22 cellular contexts compared by ENCODE assay signal in the genomic region with DNA sequence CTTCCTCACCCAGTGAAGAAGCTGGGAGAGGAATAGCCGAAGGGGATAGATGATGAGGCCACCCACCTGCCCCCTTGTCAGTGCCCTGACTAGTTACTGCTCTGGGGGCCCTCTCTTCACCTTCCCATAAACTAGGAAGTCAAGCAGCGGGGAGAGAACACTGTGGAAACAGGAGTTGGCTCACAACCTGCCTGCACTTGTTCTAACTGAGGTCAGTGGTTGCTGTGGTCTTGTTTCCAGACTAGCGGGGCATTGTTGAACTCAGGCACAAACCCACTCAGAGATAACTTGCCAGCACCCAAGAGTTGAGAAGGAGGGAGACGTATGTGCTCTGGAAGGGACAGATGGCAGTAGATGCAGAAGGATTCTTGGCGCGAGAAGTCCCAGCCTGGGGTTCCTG. TPM values are rescaled to one million over a fixed set of nuclear protein-coding genes. Genes with fewer than 3 reads are reported as not detected.
A peak's percentile ranks its signal among the peaks of the same experiment; 100 is the strongest.
DNase-seq lines count a peak whose midpoint lies in the region; ATAC-seq and TF ChIP-seq lines count a peak whose summit lies in the region.
"Had no signal": no experiment of that assay in that cellular context is flagged by ENCODE, and none has a peak within 500 bp of the region (broad histone marks: within the 10 kb centered on the region; RNA-seq: fewer than 3 reads in every experiment).

No MANE protein-coding gene starts in this region.

- ATAC-seq in activated CD8-positive, alpha-beta T cell treated with anti-CD3 and anti-CD28 coated beads, Interleukin-2, amount 10 ng/mL, durations not matched to agents 7 days and 5 days = peak; percentile 30
- no peak for ATAC-seq in activated CD8-positive, alpha-beta T cell treated with anti-CD3 and anti-CD28 coated beads for 36 hours
- ATAC-seq in foreskin keratinocyte (peak; percentile 72), upper lobe of right lung (no peak), GM18517 (IDR thresholded peaks at IDR 0.05; ENCODE audit: unreplicated experiment) (no peak)

- 86 to 90% methylated on average over 6 of the region's 6 CpGs for WGBS in sigmoid colon, 2 donors

- intact Hi-C loops in activated CD8-positive, alpha-beta T cell treated with anti-CD3 and anti-CD28 coated beads for 36 hours (cut with micrococcal nuclease) = no loop called here
- intact Hi-C loops in upper lobe of right lung (cut with DNase I) = no loop called here
- intact Hi-C loops in sigmoid colon (cut with DNase I) = no loop called here

- H3K27ac Mint-ChIP-seq in activated CD8-positive, alpha-beta T cell treated with anti-CD3 and anti-CD28 coated beads, Interleukin-2, amount 10 ng/mL, durations not matched to agents 7 days and 5 days = no peak overlapping the region
- no peak overlapping the region for H3K27ac Mint-ChIP-seq in activated CD8-positive, alpha-beta T cell treated with anti-CD3 and anti-CD28 coated beads for 36 hours

- TF ChIP-seq CTCF in activated CD8-positive, alpha-beta T cell treated with anti-CD3 and anti-CD28 coated beads for 36 hours (IDR thresholded peaks at IDR 0.05) = no peak
- TF ChIP-seq CTCF in WERI-Rb-1 (IDR thresholded peaks at IDR 0.05; ENCODE audit: low read depth, low read length) (no peak), foreskin keratinocyte (conservative IDR thresholded peaks at IDR 0.05) (no peak), upper lobe of right lung (IDR thresholded peaks at IDR 0.05) (no peak), sigmoid colon (IDR thresholded peaks at IDR 0.05) (no peak)

- POLR2A ChIA-PET in activated CD8-positive, alpha-beta T cell treated with anti-CD3 and anti-CD28 coated beads, Interleukin-2, amount 10 ng/mL, durations not matched to agents 7 days and 5 days (lab: Charles Lee) = no interaction called here
- POLR2A ChIA-PET in activated CD8-positive, alpha-beta T cell treated with anti-CD3 and anti-CD28 coated beads for 36 hours (lab: Charles Lee) = no interaction called here

- no peak overlapping the region for H3K4me3 Mint-ChIP-seq in activated CD8-positive, alpha-beta T cell treated with anti-CD3 and anti-CD28 coated beads, Interleukin-2, amount 10 ng/mL, durations not matched to agents 7 days and 5 days
- no peak overlapping the region for H3K4me3 Mint-ChIP-seq in activated CD8-positive, alpha-beta T cell treated with anti-CD3 and anti-CD28 coated beads for 36 hours
- H3K4me3 Mint-ChIP-seq: CD8-positive, alpha-beta memory T cell had no signal

- no peaks in the 10 kb centered on the region for H3K36me3 ChIP-seq in WERI-Rb-1
- no peaks in the 10 kb centered on the region for H3K36me3 ChIP-seq in upper lobe of right lung
- no peaks in the 10 kb centered on the region for H3K36me3 ChIP-seq in sigmoid colon
- H3K36me3 ChIP-seq: MG63 had no signal

- H3K27me3 ChIP-seq in WERI-Rb-1 (ENCODE audit: insufficient read depth, low read depth, severe bottlenecking) (no peaks in the 10 kb centered on the region), foreskin keratinocyte (no peaks in the 10 kb centered on the region), upper lobe of right lung (no peaks in the 10 kb centered on the region), sigmoid colon (peaks cover 0 to 2% (median 0%) of the 10 kb centered on the region in 3 donors)
- H3K27me3 ChIP-seq: MG63 had no signal

- H3K9me3 ChIP-seq in WERI-Rb-1 (ENCODE audit: severe bottlenecking) (no peaks in the 10 kb centered on the region), upper lobe of right lung (no peaks in the 10 kb centered on the region), sigmoid colon (no peaks in the 10 kb centered on the region)
- H3K9me3 ChIP-seq: MG63, SK-N-SH had no signal

- H3K4me1 ChIP-seq in foreskin keratinocyte = peaks cover 12% of the 10 kb centered on the region
- no peaks in the 10 kb centered on the region for H3K4me1 ChIP-seq in upper lobe of right lung
- no peaks in the 10 kb centered on the region for H3K4me1 ChIP-seq in sigmoid colon

- no peak overlapping the region for H3K4me3 ChIP-seq in WERI-Rb-1 (ENCODE audit: low read depth, low read length)
- H3K4me3 ChIP-seq in upper lobe of right lung = no peak overlapping the region
- H3K4me3 ChIP-seq in sigmoid colon = no peak overlapping the region
- H3K4me3 ChIP-seq: MG63 had no signal

- H3K4me1 Mint-ChIP-seq in activated CD8-positive, alpha-beta T cell treated with anti-CD3 and anti-CD28 coated beads, Interleukin-2, amount 10 ng/mL, durations not matched to agents 7 days and 5 days (ENCODE audit: low read depth) = no peaks in the 10 kb centered on the region
- H3K4me1 Mint-ChIP-seq in activated CD8-positive, alpha-beta T cell treated with anti-CD3 and anti-CD28 coated beads for 36 hours (ENCODE audit: low read depth) = peaks cover 8% of the 10 kb centered on the region
- H3K4me1 Mint-ChIP-seq: CD8-positive, alpha-beta memory T cell had no signal

- no peak for DNase-seq in activated CD8-positive, alpha-beta T cell treated with anti-CD3 and anti-CD28 coated beads, Interleukin-2, amount 10 ng/mL, durations not matched to agents 7 days and 5 days
- DNase-seq in activated CD8-positive, alpha-beta T cell treated with anti-CD3 and anti-CD28 coated beads for 36 hours = no peak
- peak; percentile 74 for DNase-seq in WERI-Rb-1
- DNase-seq in foreskin keratinocyte = peak; percentile 66 to 78
- DNase-seq in upper lobe of right lung = no peak
- DNase-seq in sigmoid colon = no peak
- DNase-seq: 8988T; CD8-positive, alpha-beta memory T cell; EL; GF-D8; H7; Kasumi-1; MG63; NCI-H1417; NCI-H1694 treated with DMSO at 0.1 percent for 48 hours; NCI-H446; NK-92 treated with Interleukin-12 subunit alpha and Interleukin-12 subunit beta, amount 100 ng/mL, for 24 hours; SIG-M5; SK-N-SH had no signal

- H3K9me3 Mint-ChIP-seq in activated CD8-positive, alpha-beta T cell treated with anti-CD3 and anti-CD28 coated beads, Interleukin-2, amount 10 ng/mL, durations not matched to agents 7 days and 5 days (ENCODE audit: insufficient read depth) = no peaks in the 10 kb centered on the region
- H3K9me3 Mint-ChIP-seq in activated CD8-positive, alpha-beta T cell treated with anti-CD3 and anti-CD28 coated beads for 36 hours = no peaks in the 10 kb centered on the region

- no peak for TF ChIP-seq POLR2A in sigmoid colon (IDR thresholded peaks at IDR 0.05)

- CTCF ChIA-PET in activated CD8-positive, alpha-beta T cell treated with anti-CD3 and anti-CD28 coated beads, Interleukin-2, amount 10 ng/mL, durations not matched to agents 7 days and 5 days (lab: Charles Lee) = no interaction called here
- CTCF ChIA-PET in activated CD8-positive, alpha-beta T cell treated with anti-CD3 and anti-CD28 coated beads for 36 hours (lab: Charles Lee) = no interaction called here

- H3K36me3 Mint-ChIP-seq in activated CD8-positive, alpha-beta T cell treated with anti-CD3 and anti-CD28 coated beads, Interleukin-2, amount 10 ng/mL, durations not matched to agents 7 days and 5 days (ENCODE audit: low read depth) = no peaks in the 10 kb centered on the region
- H3K36me3 Mint-ChIP-seq in activated CD8-positive, alpha-beta T cell treated with anti-CD3 and anti-CD28 coated beads for 36 hours (ENCODE audit: low read depth) = no peaks in the 10 kb centered on the region

- H3K27ac ChIP-seq in WERI-Rb-1 (peak overlapping the region; percentile 61), foreskin keratinocyte (no peak overlapping the region), upper lobe of right lung (no peak overlapping the region), sigmoid colon (no peak overlapping the region)
- H3K27ac ChIP-seq: C4-2B, RWPE1 had no signal

- TF ChIP-seq EP300 in sigmoid colon (IDR thresholded peaks at IDR 0.05) = no peak

- H3K27me3 Mint-ChIP-seq in activated CD8-positive, alpha-beta T cell treated with anti-CD3 and anti-CD28 coated beads, Interleukin-2, amount 10 ng/mL, durations not matched to agents 7 days and 5 days (ENCODE audit: low read depth) = peaks cover 2% of the 10 kb centered on the region
- H3K27me3 Mint-ChIP-seq in activated CD8-positive, alpha-beta T cell treated with anti-CD3 and anti-CD28 coated beads for 36 hours = no peaks in the 10 kb centered on the region

RNA-seq across cellular contexts. Expression of gene DDX52, which starts 48.6 kb away (rescaled TPM):
- total RNA-seq in activated CD8-positive, alpha-beta T cell treated with anti-CD3 and anti-CD28 coated beads, Interleukin-2, amount 10 ng/mL, durations not matched to agents 7 days and 5 days = 10 to 100 TPM; 28.2 to 28.6 TPM
- total RNA-seq in activated CD8-positive, alpha-beta T cell treated with anti-CD3 and anti-CD28 coated beads for 36 hours = 10 to 100 TPM; 33.1 to 34.5 TPM
- total RNA-seq in foreskin keratinocyte (29.6 and 30.5 TPM in 2 replicates), upper lobe of right lung (20.9 TPM), sigmoid colon (10 to 100 TPM; 16.5 to 21.2 (median 19.2) TPM)
- polyA plus RNA-seq in foreskin keratinocyte (13.0 and 14.9 TPM in 2 replicates), sigmoid colon (10 to 100 TPM in 1 of 3 donors, 1 to 10 TPM in 2; 7.6 to 15.2 (median 7.8) TPM)

RNA-seq across cellular contexts. Expression of gene HNF1B, which starts 53.1 kb away (rescaled TPM):
- total RNA-seq in activated CD8-positive, alpha-beta T cell treated with anti-CD3 and anti-CD28 coated beads, Interleukin-2, amount 10 ng/mL, durations not matched to agents 7 days and 5 days = not detected
- total RNA-seq in activated CD8-positive, alpha-beta T cell treated with anti-CD3 and anti-CD28 coated beads for 36 hours = under 1 TPM; 0.59 to 0.60 TPM
- total RNA-seq in foreskin keratinocyte = not detected in 2 replicates
- not detected in 2 replicates for polyA plus RNA-seq in foreskin keratinocyte
- total RNA-seq in upper lobe of right lung = 19.8 TPM
- total RNA-seq in sigmoid colon = under 1 TPM in 1 of 4 donors, not detected in 3; 0.28 TPM
- polyA plus RNA-seq in sigmoid colon = 10 to 100 TPM in 2 of 3 donors, 1 to 10 TPM in 1; 9.6 to 13.2 (median 11.8) TPM
- polyA plus RNA-seq: CD8-positive, alpha-beta memory T cell; SK-N-SH had no signal

Comparison
In these comparisons a context has a peak if more than half of its experiments do, and no peak if none do; other contexts are left out.
1. ATAC-seq: peak in activated CD8-positive, alpha-beta T cell treated with anti-CD3 and anti-CD28 coated beads, Interleukin-2, amount 10 ng/mL, durations not matched to agents 7 days and 5 days (single experiment) and foreskin keratinocyte (single experiment); none in activated CD8-positive, alpha-beta T cell treated with anti-CD3 and anti-CD28 coated beads for 36 hours (single experiment), upper lobe of right lung (single experiment) and GM18517 (single experiment).
2. DNase-seq: peak in WERI-Rb-1 (single experiment) and foreskin keratinocyte (2 of 2); none in activated CD8-positive, alpha-beta T cell treated with anti-CD3 and anti-CD28 coated beads, Interleukin-2, amount 10 ng/mL, durations not matched to agents 7 days and 5 days (single experiment), activated CD8-positive, alpha-beta T cell treated with anti-CD3 and anti-CD28 coated beads for 36 hours (single experiment), upper lobe of right lung (single experiment) and sigmoid colon (single experiment).
3. RNA of gene HNF1B, which starts 53.1 kb away (total RNA-seq): 19.8 TPM in upper lobe of right lung (single experiment); 0.59 to 0.60 TPM in activated CD8-positive, alpha-beta T cell treated with anti-CD3 and anti-CD28 coated beads for 36 hours, not detected in activated CD8-positive, alpha-beta T cell treated with anti-CD3 and anti-CD28 coated beads, Interleukin-2, amount 10 ng/mL, durations not matched to agents 7 days and 5 days, not detected in foreskin keratinocyte and 0.28 TPM in sigmoid colon; every median in the first group is over 10 times any median in the second.